19 cellular contexts compared by ENCODE assay signal in the genomic region with DNA sequence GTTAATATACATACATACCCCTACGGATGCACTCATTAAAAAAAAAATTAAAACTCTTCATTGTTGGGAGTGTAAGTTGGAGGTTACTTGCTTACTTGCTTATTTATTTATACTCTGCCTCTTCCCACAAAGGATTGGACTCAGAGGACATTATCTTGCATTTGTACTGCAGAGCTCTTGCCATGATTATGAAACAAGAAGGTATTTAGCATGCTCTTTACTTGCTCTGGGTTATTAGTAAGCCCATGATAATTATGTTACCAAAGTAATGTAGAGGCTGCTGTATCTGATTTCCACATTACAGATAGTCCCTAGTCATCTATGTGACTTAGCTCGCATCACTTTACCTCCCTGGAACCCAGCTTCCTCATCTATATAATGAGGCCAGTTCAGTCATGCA.
DNase-seq lines count a peak whose midpoint lies in the region; ATAC-seq and TF ChIP-seq lines count a peak whose summit lies in the region.
"Had no signal": no experiment of that assay in that cellular context is flagged by ENCODE, and none has a peak within 500 bp of the region (broad histone marks: within the 10 kb centered on the region; RNA-seq: fewer than 3 reads in every experiment).

No MANE protein-coding gene starts in this region.

- DNase-seq in ELR (ENCODE audit: low read depth) (peak; percentile 42), SK-N-DZ (ENCODE audit: low spot score) (peak; percentile 3), epithelial cell of esophagus (ENCODE audit: low read depth) (peak; percentile 36), mesenchymal stem cell (peak; percentile 42), NCI-H146 (lab: John Stamatoyannopoulos, UW) (no peak), transverse colon (no peak)
- DNase-seq: C1 segment of cervical spinal cord; CD8-positive, alpha-beta memory T cell; NCI-H1048; NCI-H1436; NCI-H2029 treated with DMSO at 0.1 percent for 48 hours; NCI-H2171; NCI-H69; NK-92 treated with Interleukin-12 subunit alpha and Interleukin-12 subunit beta, amount 100 ng/mL, for 24 hours; OCI-M1; RPMI8226; SIG-M5 had no signal

- no peak overlapping the region for H2BK12ac ChIP-seq in mesenchymal stem cell (ENCODE audit: low read length in 2 of 2)

- no peak overlapping the region for H3K9ac ChIP-seq in mesenchymal stem cell (ENCODE audit: low read length)

- H3K4me1 ChIP-seq in mesenchymal stem cell (ENCODE audit: control insufficient read depth, insufficient read depth, low read depth, low read length) (peaks cover 6% of the 10 kb centered on the region), transverse colon (no peaks in the 10 kb centered on the region)

- no peak for TF ChIP-seq EP300 in transverse colon (IDR thresholded peaks at IDR 0.05; ENCODE audit: low read depth)

- no peaks in the 10 kb centered on the region for H3K27me3 ChIP-seq in mesenchymal stem cell (ENCODE audit: control insufficient read depth in 1 of 2, insufficient read depth in 1 of 2, low read length in 2 of 2)
- H3K27me3 ChIP-seq in transverse colon, result no peaks in the 10 kb centered on the region

- in situ Hi-C loops in transverse colon (cut with MboI; ENCODE audit: low pct_ligation_motif_present in 1 of 4, low pct_unique_long_range_greater_than_20kb in 1 of 4, low sequenced_read_pairs in 3 of 4), result no loop called here

- no peak for TF ChIP-seq POLR2A in transverse colon (IDR thresholded peaks at IDR 0.05)

- H2AK5ac ChIP-seq in mesenchymal stem cell (ENCODE audit: low read length, severe bottlenecking), result no peak overlapping the region

- WGBS in mesenchymal stem cell, result 100% methylated on average over 1 of the region's 2 CpGs
- WGBS in transverse colon (ENCODE audit: low coverage in 1 of 2), 2 donors, result 93 to 94% methylated on average over 2 of the region's 2 CpGs

- intact Hi-C loops in transverse colon (cut with DNase I; ENCODE audit: low total_unique reads), result no loop called here

- TF ChIP-seq CTCF in epithelial cell of esophagus (IDR thresholded peaks at IDR 0.05; ENCODE audit: insufficient read depth, low read depth, low read length, missing control alignments) (no peak), transverse colon (IDR thresholded peaks at IDR 0.05) (no peak)

- H2AFZ ChIP-seq in mesenchymal stem cell (ENCODE audit: low read depth, low read length), result no peak overlapping the region

- H3K18ac ChIP-seq in mesenchymal stem cell (ENCODE audit: low read depth in 1 of 2, low read length in 2 of 2), result peak overlapping the region; percentile 18 to 59

- no peaks in the 10 kb centered on the region for H3K79me1 ChIP-seq in mesenchymal stem cell (replicated peaks; ENCODE audit: low read length, poor library complexity, severe bottlenecking)

- H3K23ac ChIP-seq in mesenchymal stem cell (ENCODE audit: low read length in 2 of 2), result no peak overlapping the region

- no peak overlapping the region for H3K14ac ChIP-seq in mesenchymal stem cell (ENCODE audit: low read length in 2 of 2)

- H2BK15ac ChIP-seq in mesenchymal stem cell (ENCODE audit: low read depth, poor library complexity, severe bottlenecking), result peak overlapping the region; percentile 67

- H2BK5ac ChIP-seq in mesenchymal stem cell (ENCODE audit: low read depth, low read length, poor library complexity, severe bottlenecking), result no peak overlapping the region

- no peak overlapping the region for H3K4ac ChIP-seq in mesenchymal stem cell (ENCODE audit: low read depth in 1 of 2, low read length in 2 of 2)

- H3K4me3 ChIP-seq in epithelial cell of esophagus (ENCODE audit: low read length) (no peak overlapping the region), mesenchymal stem cell (ENCODE audit: insufficient read depth in 1 of 2, low read depth in 1 of 2, low read length in 2 of 2) (no peak overlapping the region), transverse colon (no peak overlapping the region)

- H3K27ac ChIP-seq in mesenchymal stem cell (ENCODE audit: low read length, poor library complexity, severe bottlenecking) (no peak overlapping the region), transverse colon (no peak overlapping the region)
- H3K27ac ChIP-seq: HL-60 had no signal

- no peak overlapping the region for H3K4me2 ChIP-seq in mesenchymal stem cell (ENCODE audit: low read length, poor library complexity, severe bottlenecking)

- H3K9me3 ChIP-seq in mesenchymal stem cell (ENCODE audit: control insufficient read depth, low read length), result no peaks in the 10 kb centered on the region
- no peaks in the 10 kb centered on the region for H3K9me3 ChIP-seq in transverse colon

- no peak overlapping the region for H4K8ac ChIP-seq in mesenchymal stem cell (ENCODE audit: low read length)

- no peak overlapping the region for H2BK120ac ChIP-seq in mesenchymal stem cell (ENCODE audit: low read depth, low read length)

- H4K91ac ChIP-seq in mesenchymal stem cell (ENCODE audit: low read length), result no peak overlapping the region

- H3K36me3 ChIP-seq in mesenchymal stem cell (ENCODE audit: control insufficient read depth in 1 of 2, insufficient read depth in 2 of 2, low read depth in 1 of 2, low read length in 2 of 2) (no peaks in the 10 kb centered on the region), transverse colon (no peaks in the 10 kb centered on the region)

- no peak for ATAC-seq in GM21390 (IDR thresholded peaks at IDR 0.05; ENCODE audit: unreplicated experiment)

Comparison
In these comparisons a context has a peak if more than half of its experiments do, and no peak if none do; other contexts are left out.
1. DNase-seq: peak in ELR (single experiment), SK-N-DZ (single experiment), epithelial cell of esophagus (single experiment) and mesenchymal stem cell (single experiment); none in NCI-H146 (single experiment) and transverse colon (single experiment).